Comparison of ENCODE assay signal across 24 cellular contexts in the genomic region with DNA sequence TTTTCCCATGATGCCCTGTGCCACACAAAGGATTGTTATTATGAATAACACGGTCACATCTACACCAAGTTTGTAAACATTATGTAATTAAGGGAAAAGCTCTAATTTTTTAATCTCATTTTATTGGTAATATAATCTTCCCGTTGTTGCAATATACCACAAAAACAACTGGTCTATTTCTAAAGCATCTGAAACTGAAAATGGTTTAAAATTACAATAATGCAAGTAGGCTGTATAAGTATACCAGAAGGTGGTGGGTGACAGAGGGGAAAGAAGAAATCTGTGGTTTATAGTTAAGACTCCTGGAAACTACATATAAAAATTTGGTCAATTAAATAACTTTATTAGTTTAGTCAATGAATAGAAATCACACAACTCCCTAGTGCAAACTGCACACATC. TPM values are rescaled to one million over a fixed set of nuclear protein-coding genes. Genes with fewer than 3 reads are reported as not detected.
A peak's percentile ranks its signal among the peaks of the same experiment; 100 is the strongest.
DNase-seq lines count a peak whose midpoint lies in the region; ATAC-seq and TF ChIP-seq lines count a peak whose summit lies in the region.
"Had no signal": no experiment of that assay in that cellular context is flagged by ENCODE, and none has a peak within 500 bp of the region (broad histone marks: within the 10 kb centered on the region; RNA-seq: fewer than 3 reads in every experiment).

No MANE protein-coding gene starts in this region.

- H3K27me3 ChIP-seq in endodermal cell (ENCODE audit: control insufficient read depth, insufficient read depth, low read length, poor library complexity, severe bottlenecking) = no peaks in the 10 kb centered on the region
- H3K27me3 ChIP-seq: BE2C, esophagus muscularis mucosa, pancreas, upper lobe of right lung had no signal

- H3K4me1 Mint-ChIP-seq in activated CD4-positive, alpha-beta T cell treated with anti-CD3 and anti-CD28 coated beads, Interleukin-2, amount 10 ng/mL, durations not matched to agents 24 days and 14 days = peaks cover 66% of the 10 kb centered on the region
- H3K4me1 Mint-ChIP-seq in T-helper 17 cell (peaks cover 40% of the 10 kb centered on the region), endodermal cell (peaks cover 13% of the 10 kb centered on the region)

- TF ChIP-seq CTCF in GM12865 (IDR thresholded peaks at IDR 0.05; ENCODE audit: insufficient read depth, low read depth, low read length, missing control alignments) = no peak
- TF ChIP-seq CTCF in endodermal cell (conservative IDR thresholded peaks at IDR 0.05) = no peak

- peaks cover 48% of the 10 kb centered on the region for H3K36me3 Mint-ChIP-seq in activated CD4-positive, alpha-beta T cell treated with anti-CD3 and anti-CD28 coated beads, Interleukin-2, amount 10 ng/mL, durations not matched to agents 24 days and 14 days (ENCODE audit: low read depth)
- H3K36me3 Mint-ChIP-seq in T-helper 17 cell (ENCODE audit: low read depth) (peaks cover 9% of the 10 kb centered on the region), endodermal cell (ENCODE audit: low read depth) (peaks cover 14% of the 10 kb centered on the region)

- ATAC-seq in T-helper 17 cell (no peak), Right ventricle myocardium superior (ENCODE audit: poor library complexity) (no peak)
- ATAC-seq: HCT116, left ventricle myocardium superior, pancreas, PC-3, sciatic nerve, upper lobe of right lung had no signal

- no peaks in the 10 kb centered on the region for H3K4me1 ChIP-seq in endodermal cell (ENCODE audit: control insufficient read depth, insufficient read depth, low read length)
- H3K4me1 ChIP-seq: BE2C had no signal

- no peak overlapping the region for H3K27ac ChIP-seq in endodermal cell (ENCODE audit: low read depth, low read length)
- H3K27ac ChIP-seq: esophagus muscularis mucosa, pancreas, upper lobe of right lung had no signal

- H3K27me3 Mint-ChIP-seq in activated CD4-positive, alpha-beta T cell treated with anti-CD3 and anti-CD28 coated beads, Interleukin-2, amount 10 ng/mL, durations not matched to agents 24 days and 14 days = no peaks in the 10 kb centered on the region
- H3K27me3 Mint-ChIP-seq in T-helper 17 cell (no peaks in the 10 kb centered on the region), endodermal cell (ENCODE audit: insufficient read depth) (no peaks in the 10 kb centered on the region)

- peaks cover 35% of the 10 kb centered on the region for H3K36me3 ChIP-seq in endodermal cell (ENCODE audit: control insufficient read depth, insufficient read depth, low read length)
- H3K36me3 ChIP-seq: esophagus muscularis mucosa, pancreas, upper lobe of right lung had no signal

- no peak overlapping the region for H3K9ac ChIP-seq in endodermal cell (ENCODE audit: extremely low read depth, low read length, poor library complexity, severe bottlenecking)

- intact Hi-C loops in activated CD4-positive, alpha-beta T cell treated with anti-CD3 and anti-CD28 coated beads, Interleukin-2, amount 10 ng/mL, durations not matched to agents 24 days and 14 days (cut with micrococcal nuclease) = loop anchor here (1.0 kb wide), 1 partner anchor 39 kb away; no protein-coding TSS in a partner anchor
- intact Hi-C loops in Right ventricle myocardium superior (cut with DNase I) = no loop called here

- H3K4me3 Mint-ChIP-seq in activated CD4-positive, alpha-beta T cell treated with anti-CD3 and anti-CD28 coated beads, Interleukin-2, amount 10 ng/mL, durations not matched to agents 24 days and 14 days = peak overlapping the region; percentile 100
- H3K4me3 Mint-ChIP-seq in T-helper 17 cell (no peak overlapping the region), endodermal cell (no peak overlapping the region)
- H3K4me3 Mint-ChIP-seq: mesothelial cell of epicardium, nephron progenitor cell had no signal

- peak overlapping the region; percentile 82 for H3K4me3 ChIP-seq in GM12865 (ENCODE audit: low read depth, low read length)
- H3K4me3 ChIP-seq in endodermal cell (ENCODE audit: low read length) = peak overlapping the region; percentile 43
- H3K4me3 ChIP-seq: esophagus muscularis mucosa, pancreas, upper lobe of right lung had no signal

- H3K9me3 ChIP-seq in T-helper 17 cell (ENCODE audit: control insufficient read depth, low read length, poor library complexity, severe bottlenecking) = no peaks in the 10 kb centered on the region
- peaks cover 30% of the 10 kb centered on the region for H3K9me3 ChIP-seq in endodermal cell (ENCODE audit: control insufficient read depth, low read length)
- H3K9me3 ChIP-seq: BE2C, pancreas, upper lobe of right lung had no signal

- DNase-seq in activated CD4-positive, alpha-beta T cell treated with anti-CD3 and anti-CD28 coated beads, Interleukin-2, amount 10 ng/mL, durations not matched to agents 24 days and 14 days = no peak
- DNase-seq in activated CD4-positive, alpha-beta T cell treated with anti-CD3 and anti-CD28 coated beads for 48 hours = no peak
- DNase-seq in GM12865 (ENCODE audit: low read depth) (peak; percentile 43), T-helper 17 cell (no peak), endodermal cell (no peak), NCI-H1417 (lab: John Stamatoyannopoulos, UW) (no peak), DMS114 treated with DMSO at 0.1 percent for 48 hours (lab: John Stamatoyannopoulos, UW; ENCODE audit: unreplicated experiment) (no peak), Right ventricle myocardium superior (no peak)
- DNase-seq: activated CD4-positive, alpha-beta T cell treated with anti-CD3 and anti-CD28 coated beads, Interleukin-2, amount 50 U/mL, for 1 hour; BE2C; EL; hippocampal formation; IMR-90; left ventricle myocardium superior; NCI-H187; nephron progenitor cell; pancreas; PC-3; SHP77; upper lobe of right lung had no signal

- WGBS in endodermal cell (ENCODE audit: insufficient coverage in 1 of 2, insufficient read length in 1 of 2), 2 experiments = no CpG with 5 or more reads among the region's 2 CpGs

- H3K9me3 Mint-ChIP-seq in activated CD4-positive, alpha-beta T cell treated with anti-CD3 and anti-CD28 coated beads, Interleukin-2, amount 10 ng/mL, durations not matched to agents 24 days and 14 days = peaks cover 6% of the 10 kb centered on the region
- H3K9me3 Mint-ChIP-seq in endodermal cell = no peaks in the 10 kb centered on the region

- H3K27ac Mint-ChIP-seq in activated CD4-positive, alpha-beta T cell treated with anti-CD3 and anti-CD28 coated beads, Interleukin-2, amount 10 ng/mL, durations not matched to agents 24 days and 14 days = peak overlapping the region; percentile 70
- H3K27ac Mint-ChIP-seq in T-helper 17 cell (peak overlapping the region; percentile 98), endodermal cell (no peak overlapping the region)
- H3K27ac Mint-ChIP-seq: mesothelial cell of epicardium, nephron progenitor cell had no signal

RNA-seq across cellular contexts. Expression of gene DDHD1, which starts 5.2 kb away (rescaled TPM):
- total RNA-seq in activated CD4-positive, alpha-beta T cell treated with anti-CD3 and anti-CD28 coated beads, Interleukin-2, amount 10 ng/mL, durations not matched to agents 24 days and 14 days = 67.9 and 70.2 TPM in 2 replicates
- total RNA-seq in T-helper 17 cell (10 to 100 TPM; 77.1 to 80.4 TPM), endodermal cell (10 to 100 TPM; 26.2 to 27.1 TPM), Right ventricle myocardium superior (6.5 TPM)
- 11.2 TPM for polyA plus RNA-seq in endodermal cell (2013, experiment 1 of 2)
- polyA plus RNA-seq in endodermal cell (2013, experiment 2 of 2) = 11.2 TPM
